ENCODE assay signal across 1 cellular context in genomic region chr11:119263352-119263940, GRCh38.
TF ChIP-seq lines count a peak whose summit lies in the region.

No MANE protein-coding gene starts in this region.

TF ChIP-seq in HepG2, 621 proteins besides CTCF, POLR2A, EP300 and RAD21:
- no peak for TF ChIP-seq TFDP1 (CRISPR knock-in tag; IDR thresholded peaks at IDR 0.05; ENCODE audit: borderline replicate concordance)
- no peak for TF ChIP-seq ZNF782 (CRISPR knock-in tag; IDR thresholded peaks at IDR 0.05; ENCODE audit: borderline replicate concordance)
- TF ChIP-seq MNT (IDR thresholded peaks at IDR 0.05), result no peak
- no peak for TF ChIP-seq ZNF550 (CRISPR knock-in tag; IDR thresholded peaks at IDR 0.05; ENCODE audit: borderline replicate concordance)
- TF ChIP-seq DRAP1 (CRISPR knock-in tag; IDR thresholded peaks at IDR 0.05), result no peak
- TF ChIP-seq SOX5 (CRISPR knock-in tag; IDR thresholded peaks at IDR 0.05; ENCODE audit: borderline replicate concordance), result no peak
- no peak for TF ChIP-seq HDAC6 (IDR thresholded peaks at IDR 0.05; ENCODE audit: low read depth, low read length)
- no peak for TF ChIP-seq HOMEZ (CRISPR knock-in tag; IDR thresholded peaks at IDR 0.05; ENCODE audit: low read depth)
- no peak for TF ChIP-seq ZNF7 (CRISPR knock-in tag; IDR thresholded peaks at IDR 0.05)
- no peak for TF ChIP-seq ZNF543 (CRISPR knock-in tag; IDR thresholded peaks at IDR 0.05)
- no peak for TF ChIP-seq ZNF790 (CRISPR knock-in tag; IDR thresholded peaks at IDR 0.05; ENCODE audit: borderline replicate concordance)
- TF ChIP-seq DMAP1 (CRISPR knock-in tag; IDR thresholded peaks at IDR 0.05), result no peak
- no peak for TF ChIP-seq SRSF1 (optimal IDR thresholded peaks at IDR 0.05; ENCODE audit: low read depth, low read length)
- TF ChIP-seq TP53 (CRISPR knock-in tag; conservative IDR thresholded peaks at IDR 0.05), result no peak
- TF ChIP-seq JDP2 (CRISPR knock-in tag; IDR thresholded peaks at IDR 0.05; ENCODE audit: borderline replicate concordance), result no peak
- no peak for TF ChIP-seq NCOA5 (CRISPR knock-in tag; IDR thresholded peaks at IDR 0.05)
- TF ChIP-seq PHF8 (CRISPR knock-in tag; IDR thresholded peaks at IDR 0.05), result no peak
- TF ChIP-seq NR3C1 (CRISPR knock-in tag; IDR thresholded peaks at IDR 0.05), result no peak
- no peak for TF ChIP-seq ZNF564 (CRISPR knock-in tag; IDR thresholded peaks at IDR 0.05)
